Comparison of ENCODE assay signal across 12 cellular contexts in the genomic region with DNA sequence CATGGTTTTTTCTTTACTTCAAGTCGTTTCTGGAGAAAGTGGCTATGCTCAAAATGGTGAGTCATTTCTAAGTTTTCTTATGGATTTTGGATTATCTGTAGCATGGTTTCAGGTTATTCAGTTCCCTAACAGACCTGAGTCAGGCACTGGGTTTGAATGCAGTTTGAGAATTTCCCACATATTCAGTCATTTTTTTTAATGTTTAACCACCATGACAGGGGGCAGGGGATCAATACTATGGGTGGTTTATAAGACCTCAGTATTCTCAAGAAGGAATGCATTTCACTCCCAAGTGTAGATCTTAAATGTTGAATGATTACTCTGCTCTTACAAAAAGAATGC. TPM values are rescaled to one million over a fixed set of nuclear protein-coding genes. Genes with fewer than 3 reads are reported as not detected.
DNase-seq lines count a peak whose midpoint lies in the region; TF ChIP-seq lines count a peak whose summit lies in the region.
"Had no signal": no experiment of that assay in that cellular context is flagged by ENCODE, and none has a peak within 500 bp of the region (broad histone marks: within the 10 kb centered on the region; RNA-seq: fewer than 3 reads in every experiment).

No MANE protein-coding gene starts in this region.

- peak overlapping the region; percentile 30 for H3K4me3 ChIP-seq in BJ (ENCODE audit: low read depth, low read length)
- peak overlapping the region; percentile 55 for H3K4me3 ChIP-seq in GM23248
- H3K4me3 ChIP-seq in mesenchymal stem cell (ENCODE audit: insufficient read depth in 1 of 2, low read depth in 1 of 2, low read length in 2 of 2) = peak overlapping the region in 1 of 2 experiments; percentile 26
- H3K4me3 ChIP-seq: tibial artery had no signal

- peaks cover 59% of the 10 kb centered on the region for H3F3A ChIP-seq in GM23248 (ENCODE audit: insufficient read depth)

- CTCF ChIA-PET in BJ (lab: Yijun Ruan, JAX) = interaction anchor here (1.3 to 2.2 kb wide), 3 partner anchors 73 to 206 kb away, joined by 3 to 7 read pairs (median 5); no protein-coding TSS in a partner anchor

- peak overlapping the region; percentile 80 for H3K4me3 Mint-ChIP-seq in activated T-helper 2 cell treated with anti-CD3 and anti-CD28 coated beads, Interferon-gamma antibody, Interleukin-2, Interleukin-4, amounts not matched to agents 10 μg/mL and 5 μg/mL and 100 μg/mL, durations not matched to agents 14 hours and 24 hours and 36 hours (ENCODE audit: low read depth)
- no peak overlapping the region for H3K4me3 Mint-ChIP-seq in mesothelial cell of epicardium

- no peak overlapping the region for H4K91ac ChIP-seq in mesenchymal stem cell (ENCODE audit: low read length)

- DNase-seq in BJ (ENCODE audit: low read depth) (no peak), GM23248 (peak; percentile 46), mesenchymal stem cell (no peak), erythroblast (lab: John Stamatoyannopoulos, UW) (no peak), mesothelial cell of epicardium (ENCODE audit: low spot score in 2 of 2, unreplicated experiment in 2 of 2) (no peak), globus pallidus (ENCODE audit: low spot score) (no peak), NCI-H146 (lab: John Stamatoyannopoulos, UW) (no peak)
- no peak for DNase-seq in activated T-helper 2 cell treated with anti-CD3 and anti-CD28 coated beads, Interferon-gamma antibody, Interleukin-2, Interleukin-4, amounts not matched to agents 10 μg/mL and 5 μg/mL and 100 μg/mL, durations not matched to agents 14 hours and 24 hours and 36 hours (ENCODE audit: low spot score)
- DNase-seq: DMS79 treated with DMSO at 0.1 percent for 48 hours, left ventricle myocardium superior, NCI-H1105 treated with DMSO at 0.1 percent for 48 hours, tibial artery had no signal

- no peak for TF ChIP-seq POLR2A in erythroblast (IDR thresholded peaks at IDR 0.05; ENCODE audit: low read length)

- H3K23ac ChIP-seq in mesenchymal stem cell (ENCODE audit: low read length in 2 of 2) = no peak overlapping the region

- H2AFZ ChIP-seq in GM23248 (peak overlapping the region; percentile 49), mesenchymal stem cell (ENCODE audit: low read depth, low read length) (no peak overlapping the region)

- no peak overlapping the region for H2BK5ac ChIP-seq in mesenchymal stem cell (ENCODE audit: low read depth, low read length, poor library complexity, severe bottlenecking)

- peak overlapping the region in 1 of 2 experiments; percentile 17 for H3K18ac ChIP-seq in mesenchymal stem cell (ENCODE audit: low read depth in 1 of 2, low read length in 2 of 2)

- H3K4me2 ChIP-seq in GM23248 (ENCODE audit: unreplicated experiment) (peak overlapping the region; percentile 63), mesenchymal stem cell (ENCODE audit: low read length, poor library complexity, severe bottlenecking) (no peak overlapping the region)

- H3K27ac Mint-ChIP-seq in activated T-helper 2 cell treated with anti-CD3 and anti-CD28 coated beads, Interferon-gamma antibody, Interleukin-2, Interleukin-4, amounts not matched to agents 10 μg/mL and 5 μg/mL and 100 μg/mL, durations not matched to agents 14 hours and 24 hours and 36 hours = peak overlapping the region; percentile 84
- H3K27ac Mint-ChIP-seq in mesothelial cell of epicardium = no peak overlapping the region

- peaks cover 74% of the 10 kb centered on the region for H3K36me3 Mint-ChIP-seq in activated T-helper 2 cell treated with anti-CD3 and anti-CD28 coated beads, Interferon-gamma antibody, Interleukin-2, Interleukin-4, amounts not matched to agents 10 μg/mL and 5 μg/mL and 100 μg/mL, durations not matched to agents 14 hours and 24 hours and 36 hours (ENCODE audit: low read depth)
- H3K36me3 Mint-ChIP-seq in mesothelial cell of epicardium = no peaks in the 10 kb centered on the region

- H3K79me1 ChIP-seq in mesenchymal stem cell (replicated peaks; ENCODE audit: low read length, poor library complexity, severe bottlenecking) = no peaks in the 10 kb centered on the region

- no peaks in the 10 kb centered on the region for H4K20me1 ChIP-seq in GM23248 (ENCODE audit: insufficient read depth)

- no peaks in the 10 kb centered on the region for H3K79me2 ChIP-seq in GM23248 (ENCODE audit: insufficient read depth)

- TF ChIP-seq CTCF in BJ (IDR thresholded peaks at IDR 0.05; ENCODE audit: insufficient read depth, low read depth, low read length) = no peak
- TF ChIP-seq CTCF in mesothelial cell of epicardium (IDR thresholded peaks at IDR 0.05; ENCODE audit: unreplicated experiment) = no peak

- H3K27me3 ChIP-seq in BJ (ENCODE audit: control insufficient read depth, insufficient read depth, low read length) (no peaks in the 10 kb centered on the region), GM23248 (replicated peaks; ENCODE audit: insufficient read depth) (no peaks in the 10 kb centered on the region), mesenchymal stem cell (ENCODE audit: control insufficient read depth in 1 of 2, insufficient read depth in 1 of 2, low read length in 2 of 2) (no peaks in the 10 kb centered on the region)
- H3K27me3 ChIP-seq: tibial artery had no signal

- no peaks in the 10 kb centered on the region for H3K9me2 ChIP-seq in GM23248 (ENCODE audit: insufficient read depth)

- H2BK15ac ChIP-seq in mesenchymal stem cell (ENCODE audit: low read depth, poor library complexity, severe bottlenecking) = no peak overlapping the region

- H3K9me3 ChIP-seq in GM23248 (ENCODE audit: low read depth) (no peaks in the 10 kb centered on the region), mesenchymal stem cell (ENCODE audit: control insufficient read depth, low read length) (no peaks in the 10 kb centered on the region)
- H3K9me3 ChIP-seq: tibial artery had no signal

- in situ Hi-C loops in GM23248 (cut with MboI) = no loop called here

- no peak overlapping the region for H3K14ac ChIP-seq in mesenchymal stem cell (ENCODE audit: low read length in 2 of 2)

- H4K8ac ChIP-seq in mesenchymal stem cell (ENCODE audit: low read length) = no peak overlapping the region

- H3K27ac ChIP-seq in GM23248 (peak overlapping the region; percentile 54), mesenchymal stem cell (ENCODE audit: low read length, poor library complexity, severe bottlenecking) (no peak overlapping the region)
- H3K27ac ChIP-seq: tibial artery had no signal

- no peak overlapping the region for H3K4ac ChIP-seq in mesenchymal stem cell (ENCODE audit: low read depth in 1 of 2, low read length in 2 of 2)

- H3K4me1 ChIP-seq in GM23248 (ENCODE audit: insufficient read depth) = peaks cover 76% of the 10 kb centered on the region
- H3K4me1 ChIP-seq in mesenchymal stem cell (ENCODE audit: control insufficient read depth, insufficient read depth, low read depth, low read length) = peaks cover 1% of the 10 kb centered on the region
- H3K4me1 ChIP-seq: tibial artery had no signal

- H2AK5ac ChIP-seq in mesenchymal stem cell (ENCODE audit: low read length, severe bottlenecking) = no peak overlapping the region

- no peak overlapping the region for H2BK120ac ChIP-seq in mesenchymal stem cell (ENCODE audit: low read depth, low read length)

- POLR2A ChIA-PET in BJ (lab: Charles Lee) = no interaction called here

- H3K9ac ChIP-seq in GM23248 = peak overlapping the region; percentile 39
- H3K9ac ChIP-seq in mesenchymal stem cell (ENCODE audit: low read length) = peak overlapping the region; percentile 24

- H3K9me3 Mint-ChIP-seq in activated T-helper 2 cell treated with anti-CD3 and anti-CD28 coated beads, Interferon-gamma antibody, Interleukin-2, Interleukin-4, amounts not matched to agents 10 μg/mL and 5 μg/mL and 100 μg/mL, durations not matched to agents 14 hours and 24 hours and 36 hours = no peaks in the 10 kb centered on the region
- no peaks in the 10 kb centered on the region for H3K9me3 Mint-ChIP-seq in mesothelial cell of epicardium

- intact Hi-C loops in activated T-helper 2 cell treated with anti-CD3 and anti-CD28 coated beads, Interferon-gamma antibody, Interleukin-2, Interleukin-4, amounts not matched to agents 10 μg/mL and 5 μg/mL and 100 μg/mL, durations not matched to agents 14 hours and 24 hours and 36 hours (cut with micrococcal nuclease) = loop anchor here (1.0 to 2.0 kb wide), 10 partner anchors 21 to 240 kb away; a partner anchor contains a TSS

- H3K36me3 ChIP-seq in BJ (ENCODE audit: control insufficient read depth, insufficient read depth, low read length) (no peaks in the 10 kb centered on the region), GM23248 (ENCODE audit: low read depth) (no peaks in the 10 kb centered on the region), mesenchymal stem cell (ENCODE audit: control insufficient read depth in 1 of 2, insufficient read depth in 2 of 2, low read depth in 1 of 2, low read length in 2 of 2) (no peaks in the 10 kb centered on the region)
- H3K36me3 ChIP-seq: tibial artery had no signal

- H3K4me1 Mint-ChIP-seq in activated T-helper 2 cell treated with anti-CD3 and anti-CD28 coated beads, Interferon-gamma antibody, Interleukin-2, Interleukin-4, amounts not matched to agents 10 μg/mL and 5 μg/mL and 100 μg/mL, durations not matched to agents 14 hours and 24 hours and 36 hours (ENCODE audit: low read depth) = peaks cover 80% of the 10 kb centered on the region
- peaks cover 33% of the 10 kb centered on the region for H3K4me1 Mint-ChIP-seq in mesothelial cell of epicardium

- WGBS in GM23248 (ENCODE audit: low coverage in 1 of 2, low lambda C conversion rate in 2 of 2, missing lambda C conversion rate in 2 of 2), 2 experiments = 0% methylated on average over 1 of the region's 1 CpG
- 0% methylated on average over 1 of the region's 1 CpG for WGBS in mesenchymal stem cell

- H2BK12ac ChIP-seq in mesenchymal stem cell (ENCODE audit: low read length in 2 of 2) = no peak overlapping the region

- no peaks in the 10 kb centered on the region for H3K27me3 Mint-ChIP-seq in activated T-helper 2 cell treated with anti-CD3 and anti-CD28 coated beads, Interferon-gamma antibody, Interleukin-2, Interleukin-4, amounts not matched to agents 10 μg/mL and 5 μg/mL and 100 μg/mL, durations not matched to agents 14 hours and 24 hours and 36 hours (ENCODE audit: low read depth)
- H3K27me3 Mint-ChIP-seq in mesothelial cell of epicardium (ENCODE audit: low read depth) = peaks cover 2% of the 10 kb centered on the region

RNA-seq across cellular contexts. Expression of a gene that starts 0.3 kb away (rescaled TPM):
- polyA plus RNA-seq in BJ (2011; rRNA removed) (54.5 and 65.9 TPM in 2 replicates), GM23248 (2016; fragmentation: Nextera tagmentation; extraction: Ambion mirVana) (10.9 and 13.9 TPM in 2 replicates)
- 52.3 and 87.9 TPM in 2 replicates for polyA minus RNA-seq in BJ (2011; rRNA and poly(A)+ RNA removed)
- total RNA-seq in GM23248 (2014; rRNA removed; shearing (Covaris generic)) = 12.6 and 16.9 TPM in 2 replicates
- total RNA-seq in activated T-helper 2 cell treated with anti-CD3 and anti-CD28 coated beads, Interferon-gamma antibody, Interleukin-2, Interleukin-4, amounts not matched to agents 10 μg/mL and 5 μg/mL and 100 μg/mL, durations not matched to agents 14 hours and 24 hours and 36 hours = 60.9 and 66.9 TPM in 2 replicates
- polyA plus RNA-seq in mesenchymal stem cell (2013, experiment 1 of 2) = 36.0 TPM
- 35.3 TPM for polyA plus RNA-seq in mesenchymal stem cell (2013, experiment 2 of 2)
- 0.13 to 0.25 TPM (median 0.13 TPM) in 3 replicates for total RNA-seq in mesothelial cell of epicardium

Comparison
In these comparisons a context has a peak if more than half of its experiments do, and no peak if none do; other contexts are left out.
1. RNA of a gene that starts 0.3 kb away (total RNA-seq): 60.9 to 66.9 TPM in activated T-helper 2 cell treated with anti-CD3 and anti-CD28 coated beads, Interferon-gamma antibody, Interleukin-2, Interleukin-4, amounts not matched to agents 10 μg/mL and 5 μg/mL and 100 μg/mL, durations not matched to agents 14 hours and 24 hours and 36 hours and 12.6 to 16.9 TPM in GM23248; 0.13 to 0.25 TPM in mesothelial cell of epicardium; every median in the first group is over 10 times any median in the second.